Comparison of ENCODE assay signal across 15 cellular contexts in the genomic region with DNA sequence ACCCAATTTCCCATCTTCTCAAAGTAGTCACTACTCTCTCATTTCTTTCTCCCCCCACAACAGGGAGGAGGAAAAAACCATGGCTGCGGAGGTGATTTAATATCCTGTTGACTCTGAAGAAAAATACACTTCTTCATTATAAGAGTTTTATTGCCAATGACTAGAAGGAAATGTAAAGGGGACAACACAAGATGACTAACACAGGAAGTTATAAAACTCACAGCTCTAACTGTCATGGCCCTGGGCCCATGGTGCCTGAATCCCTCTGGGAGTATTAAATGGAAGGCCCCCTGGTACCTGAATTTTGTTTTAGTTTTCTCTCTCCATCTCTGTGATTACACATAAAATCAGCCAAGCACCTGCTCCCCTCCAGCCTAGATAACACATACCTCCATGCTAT.
A peak's percentile ranks its signal among the peaks of the same experiment; 100 is the strongest.
DNase-seq lines count a peak whose midpoint lies in the region; ATAC-seq and TF ChIP-seq lines count a peak whose summit lies in the region.
"Had no signal": no experiment of that assay in that cellular context is flagged by ENCODE, and none has a peak within 500 bp of the region (broad histone marks: within the 10 kb centered on the region; RNA-seq: fewer than 3 reads in every experiment).

No MANE protein-coding gene starts in this region.

- POLR2A ChIA-PET in SK-N-SH (lab: Yijun Ruan, JAX), result no interaction called here

- H3K4me3 ChIP-seq in SK-N-SH (ENCODE audit: low read depth in 2 of 2, low read length in 1 of 2) (no peak overlapping the region), mesodermal cell (ENCODE audit: extremely low read depth, insufficient read depth, low read length, poor library complexity, severe bottlenecking) (no peak overlapping the region)
- H3K4me3 ChIP-seq: hepatocyte, prostate gland, vagina had no signal

- H3F3A ChIP-seq in SK-N-SH (replicated peaks; ENCODE audit: insufficient read depth), result peaks cover 4% of the 10 kb centered on the region

- peak overlapping the region in 1 of 2 experiments; percentile 38; a peak in 1 of 4 replicates for H3K27ac ChIP-seq in SK-N-SH (ENCODE audit: low read depth in 2 of 2, low read length in 1 of 2)
- H3K27ac ChIP-seq in mesodermal cell (ENCODE audit: low read depth, low read length, severe bottlenecking), result peak overlapping the region; percentile 66
- H3K27ac ChIP-seq: hepatocyte, prostate gland, vagina had no signal

- no peak overlapping the region for H3K9ac ChIP-seq in SK-N-SH

- DNase-seq in DMS153 (lab: John Stamatoyannopoulos, UW), result peak; percentile 72
- peak; percentile 59 for DNase-seq in HT-29 (ENCODE audit: low spot score)
- no peak for DNase-seq in SK-N-SH
- no peak for DNase-seq in left lobe of liver (ENCODE audit: low spot score)
- DNase-seq: NCI-H2081; NCI-H510A; stimulated activated CD8-positive, alpha-beta memory T cell treated with anti-CD3 and anti-CD28 coated beads, Interleukin-4, amount 100 ng/mL, for 48 hours had no signal

- 41% methylated on average over 1 of the region's 1 CpG for WGBS in SK-N-SH (ENCODE audit: low lambda C conversion rate)
- WGBS in mesodermal cell (ENCODE audit: insufficient coverage in 2 of 2), 2 experiments, result no CpG with 5 or more reads among the region's 1 CpG

- 0 out of 4 replicates have a peak, but pooled peaks of 1 of the 2 experiments have one; percentile 11 for TF ChIP-seq EP300 in SK-N-SH (IDR thresholded peaks at IDR 0.05; ENCODE audit: borderline replicate concordance in 1 of 2, low read depth in 1 of 2, low read length in 1 of 2)

- no peaks in the 10 kb centered on the region for H4K20me1 ChIP-seq in SK-N-SH (ENCODE audit: insufficient read depth)

- no peak for TF ChIP-seq CTCF in SK-N-SH (IDR thresholded peaks at IDR 0.05)

- H3K4me1 ChIP-seq in SK-N-SH (ENCODE audit: control insufficient read depth in 1 of 2, insufficient read depth in 2 of 2, low read depth in 1 of 2, low read length in 1 of 2) (peaks cover 2 to 45% of the 10 kb centered on the region in 2 experiments; a peak in 3 of 4 replicates), mesodermal cell (ENCODE audit: control insufficient read depth, insufficient read depth, low read length, poor library complexity, severe bottlenecking) (no peaks in the 10 kb centered on the region)
- H3K4me1 ChIP-seq: prostate gland, vagina had no signal

- H3K4me2 ChIP-seq in SK-N-SH, result no peak overlapping the region
- H3K4me2 ChIP-seq: hepatocyte had no signal

- H3K36me3 ChIP-seq in SK-N-SH (replicated peaks in 1 of 2; ENCODE audit: control insufficient read depth in 1 of 2, insufficient read depth in 2 of 2, low read length in 1 of 2) (no peaks in the 10 kb centered on the region), mesodermal cell (ENCODE audit: control insufficient read depth, insufficient read depth, low read length) (no peaks in the 10 kb centered on the region)
- H3K36me3 ChIP-seq: prostate gland, vagina had no signal

- no peaks in the 10 kb centered on the region for H3K9me2 ChIP-seq in SK-N-SH

- H3K9me3 ChIP-seq in SK-N-SH (no peaks in the 10 kb centered on the region), mesodermal cell (ENCODE audit: control insufficient read depth, low read length) (no peaks in the 10 kb centered on the region)
- H3K9me3 ChIP-seq: prostate gland, vagina had no signal

- peak overlapping the region; percentile 63; the same call in 1 of the 2 replicates for H2AFZ ChIP-seq in SK-N-SH (ENCODE audit: low read depth)
- H2AFZ ChIP-seq: hepatocyte had no signal

- H3K27me3 ChIP-seq in SK-N-SH (ENCODE audit: insufficient read depth), result no peaks in the 10 kb centered on the region
- H3K27me3 ChIP-seq: vagina had no signal

- CTCF ChIA-PET in SK-N-SH (lab: Yijun Ruan, JAX), result interaction anchor here (1.4 kb wide), 1 partner anchor 18 kb away, joined by 4 read pairs; no protein-coding TSS in a partner anchor

- H3K79me2 ChIP-seq in SK-N-SH (ENCODE audit: insufficient read depth), result no peaks in the 10 kb centered on the region
- H3K79me2 ChIP-seq: hepatocyte had no signal

- TF ChIP-seq RAD21 in SK-N-SH (IDR thresholded peaks at IDR 0.05; ENCODE audit: low read length), result no peak

- ATAC-seq in HG03354 (IDR thresholded peaks at IDR 0.05; ENCODE audit: poor library complexity, severe bottlenecking, unreplicated experiment) (no peak), GM21825 (IDR thresholded peaks at IDR 0.05; ENCODE audit: unreplicated experiment) (no peak), GM18907 (IDR thresholded peaks at IDR 0.05; ENCODE audit: unreplicated experiment) (no peak), left lobe of liver (no peak)
- ATAC-seq: HepG2 had no signal

TF ChIP-seq in SK-N-SH, 30 proteins besides CTCF, POLR2A, EP300 and RAD21:
- TF ChIP-seq, protein P1, sequence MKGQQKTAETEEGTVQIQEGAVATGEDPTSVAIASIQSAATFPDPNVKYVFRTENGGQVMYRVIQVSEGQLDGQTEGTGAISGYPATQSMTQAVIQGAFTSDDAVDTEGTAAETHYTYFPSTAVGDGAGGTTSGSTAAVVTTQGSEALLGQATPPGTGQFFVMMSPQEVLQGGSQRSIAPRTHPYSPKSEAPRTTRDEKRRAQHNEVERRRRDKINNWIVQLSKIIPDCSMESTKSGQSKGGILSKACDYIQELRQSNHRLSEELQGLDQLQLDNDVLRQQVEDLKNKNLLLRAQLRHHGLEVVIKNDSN (IDR thresholded peaks at IDR 0.05; ENCODE audit: borderline replicate concordance, low read depth), result no peak
- TF ChIP-seq FOSL2 (IDR thresholded peaks at IDR 0.05; ENCODE audit: borderline replicate concordance, low read depth), result 0 out of 2 replicates have a peak, but pooled peaks have one; percentile 8
TF ChIP-seq in SK-N-SH: peak in this region for 1.

Comparison
In these comparisons a context has a peak if more than half of its experiments do, and no peak if none do; other contexts are left out.
1. DNase-seq: peak in DMS153 (single experiment) and HT-29 (single experiment); none in SK-N-SH (single experiment) and left lobe of liver (single experiment).